12 cellular contexts compared by ENCODE assay signal in the genomic region with DNA sequence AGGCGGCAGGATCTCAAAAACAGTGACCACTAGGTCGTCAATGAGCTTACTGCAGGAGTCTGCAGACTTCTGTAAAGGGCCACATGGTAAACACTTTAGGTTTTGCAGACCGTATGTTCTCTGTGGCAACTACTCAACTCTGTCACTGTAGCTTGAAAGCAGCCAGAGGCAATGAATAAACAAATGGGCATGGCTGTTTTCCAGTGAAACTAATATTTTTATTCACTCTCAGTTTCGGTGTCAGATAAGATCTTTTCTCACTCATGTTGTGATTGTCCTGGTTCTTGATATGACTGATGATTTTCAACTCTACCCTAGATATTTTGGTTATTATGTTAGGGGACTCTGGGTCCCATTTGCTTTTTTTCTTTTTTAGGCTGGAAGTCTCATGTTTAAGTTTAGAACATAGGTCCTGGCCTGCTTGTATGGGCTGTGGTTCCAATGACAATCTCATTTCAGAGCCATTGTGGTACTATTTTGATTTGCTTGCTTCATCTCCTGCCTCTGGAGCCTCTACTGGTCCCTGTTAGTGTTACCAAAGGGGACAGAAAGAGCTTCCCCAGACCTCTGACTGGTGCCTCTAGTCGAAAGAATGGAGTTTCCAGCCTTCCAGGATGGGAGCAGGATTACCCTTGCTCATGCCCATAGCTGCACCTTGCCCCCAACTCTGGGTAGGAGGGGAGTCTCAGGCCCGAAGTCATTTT.
DNase-seq lines count a peak whose midpoint lies in the region; ATAC-seq and TF ChIP-seq lines count a peak whose summit lies in the region.
"Had no signal": no experiment of that assay in that cellular context is flagged by ENCODE, and none has a peak within 500 bp of the region (broad histone marks: within the 10 kb centered on the region; RNA-seq: fewer than 3 reads in every experiment).

No MANE protein-coding gene starts in this region.

- no peaks in the 10 kb centered on the region for H3K36me3 ChIP-seq in osteoblast (ENCODE audit: insufficient read depth, low read length)

- H2AFZ ChIP-seq in osteoblast (ENCODE audit: low read length) = no peak overlapping the region

- no peak overlapping the region for H3K27ac ChIP-seq in osteoblast (ENCODE audit: low read depth, low read length)

- H3K4me3 ChIP-seq in osteoblast (ENCODE audit: insufficient read depth, low read length) = no peak overlapping the region

- H3K4me3 Mint-ChIP-seq in activated T-cell treated with anti-CD3 and anti-CD28 coated beads, Interleukin-2, amount 50 U/mL, for 72 hours = peak overlapping the region; percentile 44 to 91
- H3K4me3 Mint-ChIP-seq in endothelial cell (ENCODE audit: unreplicated experiment) = no peak overlapping the region

- TF ChIP-seq CTCF in osteoblast (IDR thresholded peaks at IDR 0.05; ENCODE audit: extremely low read depth, low read depth, low read length) (no peak), endothelial cell (IDR thresholded peaks at IDR 0.05; ENCODE audit: unreplicated experiment) (no peak)

- H3K9me3 Mint-ChIP-seq in activated T-cell treated with anti-CD3 and anti-CD28 coated beads, Interleukin-2, amount 50 U/mL, for 72 hours = no peaks in the 10 kb centered on the region
- no peaks in the 10 kb centered on the region for H3K9me3 Mint-ChIP-seq in endothelial cell (ENCODE audit: unreplicated experiment)

- no peaks in the 10 kb centered on the region for H3K27me3 Mint-ChIP-seq in activated T-cell treated with anti-CD3 and anti-CD28 coated beads, Interleukin-2, amount 50 U/mL, for 72 hours (ENCODE audit: low read depth)
- no peaks in the 10 kb centered on the region for H3K27me3 Mint-ChIP-seq in endothelial cell (ENCODE audit: unreplicated experiment)

- ATAC-seq in GM18858 (IDR thresholded peaks at IDR 0.05; ENCODE audit: unreplicated experiment) = peak; percentile 97
- peak; percentile 93 for ATAC-seq in GM21367 (IDR thresholded peaks at IDR 0.05; ENCODE audit: unreplicated experiment)
- peak; percentile 82 for ATAC-seq in HG03095 (IDR thresholded peaks at IDR 0.05; ENCODE audit: unreplicated experiment)
- peak; percentile 68 to 70 for ATAC-seq in activated T-cell treated with anti-CD3 and anti-CD28 coated beads, Interleukin-2, amount 50 U/mL, for 72 hours (replicated peaks in 1 of 2)
- ATAC-seq in left cardiac atrium = no peak

- H3K36me3 Mint-ChIP-seq in activated T-cell treated with anti-CD3 and anti-CD28 coated beads, Interleukin-2, amount 50 U/mL, for 72 hours (ENCODE audit: insufficient read depth in 2 of 2) = no peaks in the 10 kb centered on the region
- H3K36me3 Mint-ChIP-seq in endothelial cell (ENCODE audit: low read depth, unreplicated experiment) = no peaks in the 10 kb centered on the region

- DNase-seq in activated T-cell treated with anti-CD3 and anti-CD28 coated beads, Interleukin-2, amount 50 U/mL, for 72 hours = peak; percentile 13 to 17
- DNase-seq in osteoblast (ENCODE audit: insufficient read length, low spot score, missing footprints) = no peak
- DNase-seq in NCI-H1417 treated with DMSO at 0.1 percent for 48 hours (lab: John Stamatoyannopoulos, UW) = no peak
- no peak for DNase-seq in left cardiac atrium
- DNase-seq in endothelial cell (ENCODE audit: low spot score) = no peak
- DNase-seq: activated gamma-delta T cell treated with Interleukin-2 at 50 U/mL for 16 hours; DND-41; effector CD8-positive, alpha-beta T cell; occipital lobe had no signal

- H3K27me3 ChIP-seq in osteoblast (ENCODE audit: insufficient read depth, low read length) = no peaks in the 10 kb centered on the region

- H4K20me1 ChIP-seq in osteoblast (ENCODE audit: insufficient read depth, low read length) = no peaks in the 10 kb centered on the region

- H3K4me1 ChIP-seq in osteoblast (ENCODE audit: insufficient read depth, low read length) = no peaks in the 10 kb centered on the region

- H3K4me1 Mint-ChIP-seq in activated T-cell treated with anti-CD3 and anti-CD28 coated beads, Interleukin-2, amount 50 U/mL, for 72 hours (ENCODE audit: low read depth) = peaks cover 49% of the 10 kb centered on the region
- peaks cover 10% of the 10 kb centered on the region for H3K4me1 Mint-ChIP-seq in endothelial cell (ENCODE audit: unreplicated experiment)

- no peak overlapping the region for H3K4me2 ChIP-seq in osteoblast (ENCODE audit: insufficient read depth, low read length)

- peak overlapping the region; percentile 99 for H3K27ac Mint-ChIP-seq in activated T-cell treated with anti-CD3 and anti-CD28 coated beads, Interleukin-2, amount 50 U/mL, for 72 hours
- H3K27ac Mint-ChIP-seq in endothelial cell (ENCODE audit: unreplicated experiment) = no peak overlapping the region

- no peaks in the 10 kb centered on the region for H3K79me2 ChIP-seq in osteoblast (ENCODE audit: insufficient read depth, low read length)

- H3K9me3 ChIP-seq in osteoblast (ENCODE audit: low read depth, low read length) = no peaks in the 10 kb centered on the region

- intact Hi-C loops in left cardiac atrium (cut with DNase I) = no loop called here

Comparison
In these comparisons a context has a peak if more than half of its experiments do, and no peak if none do; other contexts are left out.
1. ATAC-seq: peak in GM18858 (single experiment), GM21367 (single experiment), HG03095 (single experiment) and activated T-cell treated with anti-CD3 and anti-CD28 coated beads, Interleukin-2, amount 50 U/mL, for 72 hours (2 of 2); none in left cardiac atrium (0 of 2).
2. DNase-seq: peak in activated T-cell treated with anti-CD3 and anti-CD28 coated beads, Interleukin-2, amount 50 U/mL, for 72 hours (2 of 2); none in osteoblast (single experiment), NCI-H1417 treated with DMSO at 0.1 percent for 48 hours (single experiment), left cardiac atrium (single experiment) and endothelial cell (single experiment).